Comparison of ENCODE assay signal across 10 cellular contexts in the genomic region with DNA sequence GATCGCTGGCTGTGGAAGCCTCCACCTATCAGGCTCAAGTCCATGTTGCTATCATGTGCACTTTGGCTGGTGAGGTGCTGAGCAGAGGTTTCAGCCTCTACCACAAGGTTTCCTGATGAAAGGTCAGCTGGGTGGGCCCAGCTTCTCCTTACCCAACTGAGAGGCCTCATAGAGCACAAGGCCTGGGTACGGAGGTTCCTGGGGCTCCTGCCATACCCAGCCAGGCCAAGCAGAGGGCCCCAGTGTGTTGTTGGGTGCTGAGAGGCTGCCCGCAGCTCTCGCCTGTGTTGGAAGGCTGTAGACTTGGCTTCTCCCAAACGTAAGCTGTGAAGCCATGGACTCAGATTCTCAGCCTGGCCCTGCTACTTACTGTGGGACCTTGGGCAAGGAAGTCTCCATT. TPM values are rescaled to one million over a fixed set of nuclear protein-coding genes. Genes with fewer than 3 reads are reported as not detected.
DNase-seq lines count a peak whose midpoint lies in the region; ATAC-seq and TF ChIP-seq lines count a peak whose summit lies in the region.
"Had no signal": no experiment of that assay in that cellular context is flagged by ENCODE, and none has a peak within 500 bp of the region (broad histone marks: within the 10 kb centered on the region; RNA-seq: fewer than 3 reads in every experiment).

No MANE protein-coding gene starts in this region.

- peaks cover 96% of the 10 kb centered on the region for H3K79me2 ChIP-seq in mammary epithelial cell (ENCODE audit: insufficient read depth, low read length)

- no peaks in the 10 kb centered on the region for H4K20me1 ChIP-seq in mammary epithelial cell (ENCODE audit: insufficient read depth, low read length)

- H2AFZ ChIP-seq in mammary epithelial cell (ENCODE audit: low read depth, low read length), result no peak overlapping the region

- H3K4me3 ChIP-seq in mammary epithelial cell (replicated peaks in 1 of 3; ENCODE audit: insufficient read depth in 1 of 3, low read depth in 2 of 3, low read length in 3 of 3), result no peak overlapping the region
- H3K4me3 ChIP-seq in mucosa of rectum (ENCODE audit: low read length in 2 of 2), result no peak overlapping the region
- H3K4me3 ChIP-seq in upper lobe of right lung, result no peak overlapping the region

- H3K9me3 Mint-ChIP-seq in activated T-cell treated with anti-CD3 and anti-CD28 coated beads, Interleukin-2, amount 50 U/mL, for 72 hours, result no peaks in the 10 kb centered on the region

- TF ChIP-seq CTCF in mammary epithelial cell (conservative IDR thresholded peaks at IDR 0.05 in 1 of 2, IDR thresholded peaks at IDR 0.05 in 1 of 2; ENCODE audit: extremely low read depth in 1 of 2, insufficient read depth in 1 of 2, low read depth in 1 of 2, low read length in 2 of 2), result no peak
- TF ChIP-seq CTCF in upper lobe of right lung (IDR thresholded peaks at IDR 0.05), result peak; percentile 15

- peak overlapping the region; percentile 94 for H3K9ac ChIP-seq in mammary epithelial cell (ENCODE audit: insufficient read depth, low read length)
- peak overlapping the region in 1 of 2 donors; percentile 28 for H3K9ac ChIP-seq in mucosa of rectum (ENCODE audit: low read depth in 1 of 2, low read length in 2 of 2)

- no peaks in the 10 kb centered on the region for H3K27me3 Mint-ChIP-seq in activated T-cell treated with anti-CD3 and anti-CD28 coated beads, Interleukin-2, amount 50 U/mL, for 72 hours (ENCODE audit: low read depth)

- H3K4me1 ChIP-seq in mammary epithelial cell (ENCODE audit: insufficient read depth, low read length), result peaks cover 74% of the 10 kb centered on the region
- H3K4me1 ChIP-seq in mucosa of rectum (ENCODE audit: control insufficient read depth in 2 of 2, insufficient read depth in 2 of 2, low read length in 2 of 2), result peaks cover 46 to 76% of the 10 kb centered on the region in 2 donors
- peaks cover 83% of the 10 kb centered on the region for H3K4me1 ChIP-seq in upper lobe of right lung

- H3K36me3 ChIP-seq in mammary epithelial cell (ENCODE audit: insufficient read depth, low read length), result peaks cover 18% of the 10 kb centered on the region
- peaks cover 7 to 17% of the 10 kb centered on the region in 2 donors for H3K36me3 ChIP-seq in mucosa of rectum (ENCODE audit: control insufficient read depth in 2 of 2, insufficient read depth in 2 of 2, low read length in 2 of 2)
- peaks cover 5% of the 10 kb centered on the region for H3K36me3 ChIP-seq in upper lobe of right lung

- peak; percentile 55 to 82 for ATAC-seq in activated T-cell treated with anti-CD3 and anti-CD28 coated beads, Interleukin-2, amount 50 U/mL, for 72 hours (replicated peaks in 1 of 2)
- ATAC-seq in upper lobe of right lung, result peak; percentile 60
- ATAC-seq in GM19455 (IDR thresholded peaks at IDR 0.05; ENCODE audit: unreplicated experiment), result no peak
- no peak for ATAC-seq in GM19328 (IDR thresholded peaks at IDR 0.05; ENCODE audit: unreplicated experiment)
- no peak for ATAC-seq in HG03135 (IDR thresholded peaks at IDR 0.05; ENCODE audit: unreplicated experiment)

- 94% methylated on average over 4 of the region's 5 CpGs for WGBS in mammary epithelial cell (ENCODE audit: low coverage, missing lambda C conversion rate)

- dilution Hi-C loops in mammary epithelial cell (cut with HindIII; ENCODE audit: low sequenced_read_pairs), result no loop called here

- H3K36me3 Mint-ChIP-seq in activated T-cell treated with anti-CD3 and anti-CD28 coated beads, Interleukin-2, amount 50 U/mL, for 72 hours (ENCODE audit: insufficient read depth in 2 of 2), result peaks cover 2 to 3% of the 10 kb centered on the region in 2 donors

- no TSS peak for BruUV-seq in mammary epithelial cell (replicated peaks; lab: Mats Ljungman, UMichigan)

- H3K27ac Mint-ChIP-seq in activated T-cell treated with anti-CD3 and anti-CD28 coated beads, Interleukin-2, amount 50 U/mL, for 72 hours, result peak overlapping the region; percentile 40

- no peaks in the 10 kb centered on the region for H3K9me3 ChIP-seq in mammary epithelial cell (replicated peaks; ENCODE audit: insufficient read depth, low read length)
- H3K9me3 ChIP-seq in mucosa of rectum (ENCODE audit: control insufficient read depth in 2 of 2, low read length in 2 of 2), result no peaks in the 10 kb centered on the region
- no peaks in the 10 kb centered on the region for H3K9me3 ChIP-seq in upper lobe of right lung

- peak in 1 of 2 donors; percentile 31 for DNase-seq in activated T-cell treated with anti-CD3 and anti-CD28 coated beads, Interleukin-2, amount 50 U/mL, for 72 hours
- no peak for DNase-seq in activated T-cell treated with anti-CD3 and anti-CD28 coated beads, Interleukin-2, amount 50 U/mL, for 1 hour
- no peak for DNase-seq in mammary epithelial cell
- no peak for DNase-seq in upper lobe of right lung
- DNase-seq: glutamatergic neuron, NCI-H1048 had no signal

- H3K4me2 ChIP-seq in mammary epithelial cell (ENCODE audit: insufficient read depth, low read depth, low read length), result peak overlapping the region; percentile 9

- H3K4me3 Mint-ChIP-seq in activated T-cell treated with anti-CD3 and anti-CD28 coated beads, Interleukin-2, amount 50 U/mL, for 72 hours, result peak overlapping the region in 1 of 2 donors; percentile 47

- H3K4me1 Mint-ChIP-seq in activated T-cell treated with anti-CD3 and anti-CD28 coated beads, Interleukin-2, amount 50 U/mL, for 72 hours (ENCODE audit: low read depth), result peaks cover 49% of the 10 kb centered on the region

- intact Hi-C loops in mammary epithelial cell (cut with micrococcal nuclease) (loop anchor here (1.0 to 2.0 kb wide), 3 partner anchors 8 to 17 kb away; no protein-coding TSS in a partner anchor), upper lobe of right lung (cut with DNase I) (no loop called here)

- H3K27ac ChIP-seq in mammary epithelial cell (ENCODE audit: insufficient read depth, low read depth, low read length), result peak overlapping the region; percentile 99
- H3K27ac ChIP-seq in mucosa of rectum (ENCODE audit: low read depth in 2 of 2, low read length in 2 of 2), result peak overlapping the region; percentile 46 to 60
- H3K27ac ChIP-seq in upper lobe of right lung, result peak overlapping the region; percentile 55

- CTCF ChIA-PET in mammary epithelial cell (lab: Charles Lee; ENCODE audit: low non-redundant PET), result interaction anchor here (0.6 kb wide), 1 partner anchor 9 kb away, joined by 5 read pairs; no protein-coding TSS in a partner anchor

- in situ Hi-C loops in mammary epithelial cell (cut with MboI; ENCODE audit: low sequenced_read_pairs in 2 of 2), result no loop called here

- H3K27me3 ChIP-seq in mammary epithelial cell (ENCODE audit: insufficient read depth, low read length) (no peaks in the 10 kb centered on the region), mucosa of rectum (ENCODE audit: control insufficient read depth in 2 of 2, insufficient read depth in 2 of 2, low read length in 2 of 2) (no peaks in the 10 kb centered on the region), upper lobe of right lung (no peaks in the 10 kb centered on the region)

RNA-seq across cellular contexts. Expression of gene ACTN4, which starts 28.2 kb away (rescaled TPM):
- 100 to 1,000 TPM; 200 to 227 TPM for total RNA-seq in activated T-cell treated with anti-CD3 and anti-CD28 coated beads, Interleukin-2, amount 50 U/mL, for 72 hours
- total RNA-seq in mammary epithelial cell (1,000 to 10,000 TPM in 1 of 2 donors, 100 to 1,000 TPM in 1; 951 to 1,146 TPM), upper lobe of right lung (565 TPM)
- 524 TPM for polyA plus RNA-seq in mammary epithelial cell
- polyA minus RNA-seq in mammary epithelial cell, result 912 TPM

RNA-seq across cellular contexts. Expression of gene EIF3K, which starts 56.6 kb away (rescaled TPM):
- 100 to 1,000 TPM; 219 to 237 TPM for total RNA-seq in activated T-cell treated with anti-CD3 and anti-CD28 coated beads, Interleukin-2, amount 50 U/mL, for 72 hours
- total RNA-seq in mammary epithelial cell (100 to 1,000 TPM; 237 to 319 TPM), upper lobe of right lung (215 TPM)
- polyA plus RNA-seq in mammary epithelial cell, result 490 TPM
- 368 TPM for polyA minus RNA-seq in mammary epithelial cell

RNA-seq across cellular contexts. Expression of gene MAP4K1, which starts 57.9 kb away (rescaled TPM):
- 100 to 1,000 TPM; 261 to 262 TPM for total RNA-seq in activated T-cell treated with anti-CD3 and anti-CD28 coated beads, Interleukin-2, amount 50 U/mL, for 72 hours
- under 1 TPM in 1 of 2 donors, not detected in 1; 0.75 TPM for total RNA-seq in mammary epithelial cell
- 0.51 TPM for polyA plus RNA-seq in mammary epithelial cell
- polyA minus RNA-seq in mammary epithelial cell, result not detected
- 12.1 TPM for total RNA-seq in upper lobe of right lung

Comparison
In these comparisons a context has a peak if more than half of its experiments do, and no peak if none do; other contexts are left out.
1. ATAC-seq: peak in activated T-cell treated with anti-CD3 and anti-CD28 coated beads, Interleukin-2, amount 50 U/mL, for 72 hours (2 of 2) and upper lobe of right lung (single experiment); none in GM19455 (single experiment), GM19328 (single experiment) and HG03135 (single experiment).
2. RNA of gene MAP4K1, which starts 57.9 kb away (total RNA-seq): 261 to 262 TPM in activated T-cell treated with anti-CD3 and anti-CD28 coated beads, Interleukin-2, amount 50 U/mL, for 72 hours; 12.1 TPM in upper lobe of right lung (single experiment) and 0.75 TPM in mammary epithelial cell; every median in the first group is over 10 times any median in the second.
3. Peak in every context shown above with its lines, with median percentiles within 50 percentile points of each other: H3K27ac ChIP-seq.